Comparison of ENCODE assay signal across 13 cellular contexts in the genomic region with DNA sequence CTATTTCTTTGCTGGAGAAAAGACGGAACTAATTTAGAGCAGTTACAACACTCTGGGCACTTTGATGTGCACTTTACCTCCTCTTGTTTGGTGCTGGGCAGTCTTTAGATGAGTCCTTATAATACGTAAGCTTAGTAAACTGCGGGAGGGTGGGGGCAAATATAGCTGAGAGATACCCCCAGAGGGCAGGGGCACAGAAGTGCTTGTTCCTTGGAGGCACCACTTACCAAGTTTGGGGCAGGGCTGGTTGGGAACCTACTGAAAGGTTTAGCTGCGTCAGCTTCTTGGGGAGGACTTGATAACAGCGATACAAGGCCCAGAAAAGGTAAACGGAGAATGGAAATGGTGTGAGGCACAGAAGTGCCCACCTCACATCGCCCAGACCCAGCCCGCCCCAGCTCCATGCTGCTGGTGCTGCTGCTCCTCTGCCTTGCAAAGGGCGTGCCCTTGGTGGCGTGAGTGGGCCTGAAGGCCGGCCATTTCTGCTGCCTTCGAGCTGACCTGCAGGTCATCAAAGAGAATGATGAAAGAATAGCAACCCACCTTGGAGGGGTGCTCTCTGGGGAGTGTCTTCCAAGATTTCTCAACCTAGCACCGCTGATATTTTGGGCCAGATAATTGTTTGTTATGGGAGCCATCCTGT.
DNase-seq lines count a peak whose midpoint lies in the region; ATAC-seq, FAIRE-seq and TF ChIP-seq lines count a peak whose summit lies in the region.
"Had no signal": no experiment of that assay in that cellular context is flagged by ENCODE, and none has a peak within 500 bp of the region (broad histone marks: within the 10 kb centered on the region; RNA-seq: fewer than 3 reads in every experiment).

No MANE protein-coding gene starts in this region.

- peak overlapping the region in 9 of 11 experiments; percentile 63 to 94 (median 76); a peak in 17 of 22 replicates for H3K27ac ChIP-seq in BLaER1 treated with 17β-estradiol and CSF1 and Interleukin-3, amounts not matched to agents 10 nM and 100 nM
- H3K27ac ChIP-seq in ascending aorta (peak overlapping the region; percentile 75 to 79), neutrophil (peak overlapping the region; percentile 86), pancreas (no peak overlapping the region)
- H3K27ac ChIP-seq: SJSA1, VCaP had no signal

- H3K9ac ChIP-seq in BLaER1 treated with 17β-estradiol and CSF1 and Interleukin-3, amounts not matched to agents 10 nM and 100 nM = peak overlapping the region in 6 of 11 experiments; percentile 11 to 73 (median 67); a peak in 6 of 22 replicates

- H3K27me3 Mint-ChIP-seq in Calu3 (ENCODE audit: unreplicated experiment) = no peaks in the 10 kb centered on the region

- H3K9me3 Mint-ChIP-seq in Calu3 (ENCODE audit: low read depth, unreplicated experiment) = no peaks in the 10 kb centered on the region

- no TSS peak for BruUV-seq in Calu3 (replicated peaks; lab: Mats Ljungman, UMichigan)

- no peak for FAIRE-seq in pancreas (lab: Jason Lieb, UNC)

- H3K9me3 ChIP-seq in BLaER1 treated with 17β-estradiol and CSF1 and Interleukin-3, amounts not matched to agents 10 nM and 100 nM (replicated peaks in 1 of 11) = peaks cover 0 to 11% (median 0%) of the 10 kb centered on the region in 11 experiments; a peak in 2 of 22 replicates
- no peaks in the 10 kb centered on the region for H3K9me3 ChIP-seq in ascending aorta
- H3K9me3 ChIP-seq in neutrophil = no peaks in the 10 kb centered on the region
- H3K9me3 ChIP-seq in pancreas = no peaks in the 10 kb centered on the region
- H3K9me3 ChIP-seq: SJSA1 had no signal

- ATAC-seq in GM21528 (IDR thresholded peaks at IDR 0.05; ENCODE audit: low FRiP score, unreplicated experiment) (no peak), HG02588 (IDR thresholded peaks at IDR 0.05; ENCODE audit: unreplicated experiment) (no peak), pancreas (no peak)

- peaks cover 0 to 94% (median 61%) of the 10 kb centered on the region in 11 experiments; a peak in 13 of 22 replicates for H4K20me1 ChIP-seq in BLaER1 treated with 17β-estradiol and CSF1 and Interleukin-3, amounts not matched to agents 10 nM and 100 nM

- DNase-seq in Calu3 = no peak
- no peak for DNase-seq in ascending aorta (ENCODE audit: low spot score in 2 of 2)
- no peak for DNase-seq in pancreas
- no peak for DNase-seq in putamen (ENCODE audit: low spot score)
- DNase-seq: activated gamma-delta T cell; NK-92 treated with Interleukin-12 subunit alpha and Interleukin-12 subunit beta, amount 100 ng/mL, for 24 hours; stimulated activated CD4-positive, alpha-beta T cell treated with anti-CD3 and anti-CD28 coated beads, Interleukin-4, amount 100 ng/mL, for 1 hour had no signal

- CTCF ChIA-PET in Calu3 (lab: Charles Lee) = interaction anchor here (0.7 to 1.2 kb wide), 2 partner anchors 10 to 14 kb away, joined by 3 read pairs; no protein-coding TSS in a partner anchor

- intact Hi-C loops in Calu3 (cut with micrococcal nuclease; ENCODE audit: unreplicated experiment) (no loop called here), ascending aorta (cut with DNase I) (no loop called here), pancreas (cut with DNase I) (no loop called here)

- H3K4me1 Mint-ChIP-seq in Calu3 (ENCODE audit: low read depth, unreplicated experiment) = peaks cover 74% of the 10 kb centered on the region

- no peak overlapping the region for H3K27ac Mint-ChIP-seq in Calu3 (ENCODE audit: unreplicated experiment)

- 95 to 96% methylated on average over 13 of the region's 13 CpGs for WGBS in pancreas, 2 donors

- H3K36me3 Mint-ChIP-seq in Calu3 (ENCODE audit: insufficient read depth, unreplicated experiment) = peaks cover 97% of the 10 kb centered on the region

- H3K4me3 Mint-ChIP-seq in Calu3 (ENCODE audit: low read depth, unreplicated experiment) = peak overlapping the region; percentile 33

- H3K4me2 ChIP-seq in BLaER1 treated with 17β-estradiol and CSF1 and Interleukin-3, amounts not matched to agents 10 nM and 100 nM = peak overlapping the region; percentile 84 to 98 (median 90)

- peaks cover 0 to 78% (median 56%) of the 10 kb centered on the region in 11 experiments; a peak in 19 of 22 replicates for H3K36me3 ChIP-seq in BLaER1 treated with 17β-estradiol and CSF1 and Interleukin-3, amounts not matched to agents 10 nM and 100 nM
- H3K36me3 ChIP-seq in ascending aorta (no peaks in the 10 kb centered on the region), neutrophil (no peaks in the 10 kb centered on the region), pancreas (peaks cover 0 to 7% (median 0%) of the 10 kb centered on the region in 3 donors)

- no peaks in the 10 kb centered on the region for H3K27me3 ChIP-seq in BLaER1 treated with 17β-estradiol and CSF1 and Interleukin-3, amounts not matched to agents 10 nM and 100 nM
- no peaks in the 10 kb centered on the region for H3K27me3 ChIP-seq in ascending aorta
- no peaks in the 10 kb centered on the region for H3K27me3 ChIP-seq in neutrophil
- no peaks in the 10 kb centered on the region for H3K27me3 ChIP-seq in pancreas
- H3K27me3 ChIP-seq: SJSA1 had no signal

- H3K4me3 ChIP-seq in BLaER1 treated with 17β-estradiol and CSF1 and Interleukin-3, amounts not matched to agents 10 nM and 100 nM = peak overlapping the region in 3 of 10 experiments; percentile 9 to 41 (median 33); a peak in 2 of 20 replicates
- H3K4me3 ChIP-seq in ascending aorta (no peak overlapping the region), neutrophil (ENCODE audit: low read depth in 1 of 2, low read length in 1 of 2) (peak overlapping the region in 1 of 2 experiments; percentile 4), pancreas (no peak overlapping the region)
- H3K4me3 ChIP-seq: SJSA1 had no signal

- TF ChIP-seq CTCF in Calu3 (IDR thresholded peaks at IDR 0.05; ENCODE audit: unreplicated experiment) (no peak), ascending aorta (IDR thresholded peaks at IDR 0.05) (no peak), neutrophil (IDR thresholded peaks at IDR 0.05) (no peak), pancreas (IDR thresholded peaks at IDR 0.05) (no peak)

- peaks cover 82 to 100% (median 100%) of the 10 kb centered on the region in 10 experiments for H3K4me1 ChIP-seq in BLaER1 treated with 17β-estradiol and CSF1 and Interleukin-3, amounts not matched to agents 10 nM and 100 nM
- H3K4me1 ChIP-seq in ascending aorta (peaks cover 21 to 41% of the 10 kb centered on the region in 2 donors), neutrophil (ENCODE audit: control insufficient read depth in 1 of 2, insufficient read depth in 1 of 2, low read depth in 1 of 2, low read length in 1 of 2) (peaks cover 84 to 92% of the 10 kb centered on the region in 2 experiments), pancreas (peaks cover 20 to 57% (median 32%) of the 10 kb centered on the region in 3 donors)

Comparison
In these comparisons a context has a peak if more than half of its experiments do, and no peak if none do; other contexts are left out.
1. H3K27ac ChIP-seq: peak in BLaER1 treated with 17β-estradiol and CSF1 and Interleukin-3, amounts not matched to agents 10 nM and 100 nM (9 of 11), ascending aorta (2 of 2) and neutrophil (single experiment); none in pancreas (0 of 4).